1 cellular context compared by ENCODE assay signal in the genomic region with DNA sequence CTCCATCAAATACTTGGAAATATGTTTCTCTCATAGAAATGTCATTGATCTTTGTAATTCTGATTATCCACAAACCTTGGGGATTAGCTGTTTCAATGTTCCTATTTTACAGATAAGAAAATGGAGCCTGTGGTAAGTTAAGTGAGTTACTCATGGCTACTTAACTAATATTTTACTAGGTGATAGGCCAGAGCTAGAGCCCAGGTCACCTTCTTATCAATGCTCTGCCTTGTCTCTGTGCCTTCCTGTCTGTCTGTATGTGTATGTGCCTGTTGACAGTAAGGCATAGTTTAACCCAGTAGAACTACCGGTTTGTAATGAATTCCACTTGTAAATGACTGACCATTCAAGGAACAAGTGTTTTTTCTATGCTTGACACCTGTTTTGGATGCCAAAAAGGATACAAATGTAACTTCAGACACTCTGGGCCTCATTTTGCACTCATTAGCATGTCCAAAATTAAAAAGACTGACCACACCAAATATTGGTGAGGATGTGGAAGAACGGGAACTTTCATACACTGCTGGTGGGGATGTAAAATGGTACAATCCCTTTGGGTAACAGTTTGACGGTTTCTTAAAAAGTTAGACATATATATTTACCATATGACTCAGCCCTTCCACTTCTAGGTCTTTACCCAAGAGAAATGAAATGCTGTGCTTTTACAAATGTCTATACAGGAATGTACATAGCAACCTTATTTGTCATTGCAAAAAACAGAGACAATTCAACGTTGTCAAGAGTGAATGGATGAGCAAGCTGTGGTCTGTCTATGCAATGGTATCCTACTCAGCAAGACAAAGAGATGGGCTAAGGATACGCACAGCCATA.
TF ChIP-seq lines count a peak whose summit lies in the region.

No MANE protein-coding gene starts in this region.

TF ChIP-seq in HepG2, 621 proteins besides CTCF, POLR2A, EP300 and RAD21 (continued from another document and continues in another):
- TF ChIP-seq ZNF569 (CRISPR knock-in tag; IDR thresholded peaks at IDR 0.05; ENCODE audit: borderline replicate concordance) (peak; percentile 81; the same call in 1 of the 2 replicates), ZNF382 (CRISPR knock-in tag; IDR thresholded peaks at IDR 0.05; ENCODE audit: borderline replicate concordance) (no peak), SOX13 (IDR thresholded peaks at IDR 0.05) (no peak), SOX13 (CRISPR knock-in tag; conservative IDR thresholded peaks at IDR 0.05 in 1 of 2, IDR thresholded peaks at IDR 0.05 in 1 of 2) (peak in 1 of 2 experiments; percentile 65; a peak in 1 of 4 replicates), JUN (CRISPR knock-in tag; IDR thresholded peaks at IDR 0.05) (0 out of 2 replicates have a peak, but pooled peaks have one; percentile 33), ZC3H4 (CRISPR knock-in tag; IDR thresholded peaks at IDR 0.05; ENCODE audit: borderline replicate concordance) (no peak), SAP130 (CRISPR knock-in tag; IDR thresholded peaks at IDR 0.05; ENCODE audit: low read depth) (peak; percentile 71), ADNP (CRISPR knock-in tag; IDR thresholded peaks at IDR 0.05) (no peak; the same call in 1 of the 2 replicates), HOXA9 (CRISPR knock-in tag; IDR thresholded peaks at IDR 0.05; ENCODE audit: borderline replicate concordance) (no peak), ZNF598 (CRISPR knock-in tag; IDR thresholded peaks at IDR 0.05; ENCODE audit: borderline replicate concordance) (no peak), TCF7 (IDR thresholded peaks at IDR 0.05; ENCODE audit: low read depth) (peak; percentile 9; the same call in 1 of the 2 replicates), TEAD2 (CRISPR knock-in tag; IDR thresholded peaks at IDR 0.05) (no peak), ESRRA (CRISPR knock-in tag; IDR thresholded peaks at IDR 0.05; ENCODE audit: low read depth) (peak; percentile 59; the same call in 1 of the 2 replicates), HMG20A (CRISPR knock-in tag; IDR thresholded peaks at IDR 0.05; ENCODE audit: borderline replicate concordance) (peak; percentile 82; the same call in 1 of the 2 replicates), ZNF709 (CRISPR knock-in tag; IDR thresholded peaks at IDR 0.05) (no peak), MXI1 (IDR thresholded peaks at IDR 0.05; ENCODE audit: borderline replicate concordance, low read depth, low read length) (peak; percentile 17; the same call in 1 of the 3 replicates), ZKSCAN5 (CRISPR knock-in tag; IDR thresholded peaks at IDR 0.05) (no peak), RFX3 (CRISPR knock-in tag; IDR thresholded peaks at IDR 0.05) (peak; percentile 81), ZMYM3 (CRISPR knock-in tag; IDR thresholded peaks at IDR 0.05) (peak; percentile 71; the same call in 1 of the 2 replicates), ZNF724P (CRISPR knock-in tag; IDR thresholded peaks at IDR 0.05; ENCODE audit: borderline replicate concordance) (no peak), ATAD3A (CRISPR knock-in tag; IDR thresholded peaks at IDR 0.05) (no peak), PRMT3 (CRISPR knock-in tag; IDR thresholded peaks at IDR 0.05; ENCODE audit: borderline replicate concordance, low read depth) (no peak), YEATS2 (CRISPR knock-in tag; IDR thresholded peaks at IDR 0.05; ENCODE audit: borderline replicate concordance) (no peak; the same call in 1 of the 2 replicates), ZNF563 (CRISPR knock-in tag; IDR thresholded peaks at IDR 0.05) (no peak), IKZF1 (IDR thresholded peaks at IDR 0.05) (no peak), KAT7 (CRISPR knock-in tag; IDR thresholded peaks at IDR 0.05; ENCODE audit: borderline replicate concordance) (no peak), HCFC1 (IDR thresholded peaks at IDR 0.05; ENCODE audit: low read depth, low read length) (no peak), ZNF138 (CRISPR knock-in tag; IDR thresholded peaks at IDR 0.05; ENCODE audit: low read depth) (no peak), ZNF263 (CRISPR knock-in tag; IDR thresholded peaks at IDR 0.05) (no peak), ZBTB38 (CRISPR knock-in tag; IDR thresholded peaks at IDR 0.05) (no peak), LCORL (IDR thresholded peaks at IDR 0.05) (no peak), LCORL (CRISPR knock-in tag; IDR thresholded peaks at IDR 0.05) (peak; percentile 47; the same call in 1 of the 2 replicates), MATR3 (CRISPR knock-in tag; IDR thresholded peaks at IDR 0.05) (no peak), HHEX (CRISPR knock-in tag; IDR thresholded peaks at IDR 0.05) (peak; percentile 22; the same call in 1 of the 2 replicates), ZNF782 (CRISPR knock-in tag; IDR thresholded peaks at IDR 0.05; ENCODE audit: borderline replicate concordance) (no peak), ZNF776 (CRISPR knock-in tag; IDR thresholded peaks at IDR 0.05) (no peak), SMARCE1 (IDR thresholded peaks at IDR 0.05; ENCODE audit: borderline replicate concordance) (0 out of 2 replicates have a peak, but pooled peaks have one; percentile 26)
- TF ChIP-seq, protein P1, sequence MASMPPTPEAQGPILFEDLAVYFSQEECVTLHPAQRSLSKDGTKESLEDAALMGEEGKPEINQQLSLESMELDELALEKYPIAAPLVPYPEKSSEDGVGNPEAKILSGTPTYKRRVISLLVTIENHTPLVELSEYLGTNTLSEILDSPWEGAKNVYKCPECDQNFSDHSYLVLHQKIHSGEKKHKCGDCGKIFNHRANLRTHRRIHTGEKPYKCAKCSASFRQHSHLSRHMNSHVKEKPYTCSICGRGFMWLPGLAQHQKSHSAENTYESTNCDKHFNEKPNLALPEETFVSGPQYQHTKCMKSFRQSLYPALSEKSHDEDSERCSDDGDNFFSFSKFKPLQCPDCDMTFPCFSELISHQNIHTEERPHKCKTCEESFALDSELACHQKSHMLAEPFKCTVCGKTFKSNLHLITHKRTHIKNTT (CRISPR knock-in tag; IDR thresholded peaks at IDR 0.05) = no peak
- TF ChIP-seq, protein P2, sequence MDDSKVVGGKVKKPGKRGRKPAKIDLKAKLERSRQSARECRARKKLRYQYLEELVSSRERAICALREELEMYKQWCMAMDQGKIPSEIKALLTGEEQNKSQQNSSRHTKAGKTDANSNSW (CRISPR knock-in tag; IDR thresholded peaks at IDR 0.05; ENCODE audit: borderline replicate concordance) = no peak
- TF ChIP-seq, protein P3, sequence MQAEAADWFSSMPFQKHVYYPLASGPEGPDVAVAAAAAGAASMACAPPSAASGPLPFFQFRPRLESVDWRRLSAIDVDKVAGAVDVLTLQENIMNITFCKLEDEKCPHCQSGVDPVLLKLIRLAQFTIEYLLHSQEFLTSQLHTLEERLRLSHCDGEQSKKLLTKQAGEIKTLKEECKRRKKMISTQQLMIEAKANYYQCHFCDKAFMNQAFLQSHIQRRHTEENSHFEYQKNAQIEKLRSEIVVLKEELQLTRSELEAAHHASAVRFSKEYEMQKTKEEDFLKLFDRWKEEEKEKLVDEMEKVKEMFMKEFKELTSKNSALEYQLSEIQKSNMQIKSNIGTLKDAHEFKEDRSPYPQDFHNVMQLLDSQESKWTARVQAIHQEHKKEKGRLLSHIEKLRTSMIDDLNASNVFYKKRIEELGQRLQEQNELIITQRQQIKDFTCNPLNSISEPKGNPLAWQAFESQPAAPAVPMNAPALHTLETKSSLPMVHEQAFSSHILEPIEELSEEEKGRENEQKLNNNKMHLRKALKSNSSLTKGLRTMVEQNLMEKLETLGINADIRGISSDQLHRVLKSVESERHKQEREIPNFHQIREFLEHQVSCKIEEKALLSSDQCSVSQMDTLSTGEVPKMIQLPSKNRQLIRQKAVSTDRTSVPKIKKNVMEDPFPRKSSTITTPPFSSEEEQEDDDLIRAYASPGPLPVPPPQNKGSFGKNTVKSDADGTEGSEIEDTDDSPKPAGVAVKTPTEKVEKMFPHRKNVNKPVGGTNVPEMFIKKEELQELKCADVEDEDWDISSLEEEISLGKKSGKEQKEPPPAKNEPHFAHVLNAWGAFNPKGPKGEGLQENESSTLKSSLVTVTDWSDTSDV (CRISPR knock-in tag; IDR thresholded peaks at IDR 0.05) = no peak
- TF ChIP-seq, protein P4, sequence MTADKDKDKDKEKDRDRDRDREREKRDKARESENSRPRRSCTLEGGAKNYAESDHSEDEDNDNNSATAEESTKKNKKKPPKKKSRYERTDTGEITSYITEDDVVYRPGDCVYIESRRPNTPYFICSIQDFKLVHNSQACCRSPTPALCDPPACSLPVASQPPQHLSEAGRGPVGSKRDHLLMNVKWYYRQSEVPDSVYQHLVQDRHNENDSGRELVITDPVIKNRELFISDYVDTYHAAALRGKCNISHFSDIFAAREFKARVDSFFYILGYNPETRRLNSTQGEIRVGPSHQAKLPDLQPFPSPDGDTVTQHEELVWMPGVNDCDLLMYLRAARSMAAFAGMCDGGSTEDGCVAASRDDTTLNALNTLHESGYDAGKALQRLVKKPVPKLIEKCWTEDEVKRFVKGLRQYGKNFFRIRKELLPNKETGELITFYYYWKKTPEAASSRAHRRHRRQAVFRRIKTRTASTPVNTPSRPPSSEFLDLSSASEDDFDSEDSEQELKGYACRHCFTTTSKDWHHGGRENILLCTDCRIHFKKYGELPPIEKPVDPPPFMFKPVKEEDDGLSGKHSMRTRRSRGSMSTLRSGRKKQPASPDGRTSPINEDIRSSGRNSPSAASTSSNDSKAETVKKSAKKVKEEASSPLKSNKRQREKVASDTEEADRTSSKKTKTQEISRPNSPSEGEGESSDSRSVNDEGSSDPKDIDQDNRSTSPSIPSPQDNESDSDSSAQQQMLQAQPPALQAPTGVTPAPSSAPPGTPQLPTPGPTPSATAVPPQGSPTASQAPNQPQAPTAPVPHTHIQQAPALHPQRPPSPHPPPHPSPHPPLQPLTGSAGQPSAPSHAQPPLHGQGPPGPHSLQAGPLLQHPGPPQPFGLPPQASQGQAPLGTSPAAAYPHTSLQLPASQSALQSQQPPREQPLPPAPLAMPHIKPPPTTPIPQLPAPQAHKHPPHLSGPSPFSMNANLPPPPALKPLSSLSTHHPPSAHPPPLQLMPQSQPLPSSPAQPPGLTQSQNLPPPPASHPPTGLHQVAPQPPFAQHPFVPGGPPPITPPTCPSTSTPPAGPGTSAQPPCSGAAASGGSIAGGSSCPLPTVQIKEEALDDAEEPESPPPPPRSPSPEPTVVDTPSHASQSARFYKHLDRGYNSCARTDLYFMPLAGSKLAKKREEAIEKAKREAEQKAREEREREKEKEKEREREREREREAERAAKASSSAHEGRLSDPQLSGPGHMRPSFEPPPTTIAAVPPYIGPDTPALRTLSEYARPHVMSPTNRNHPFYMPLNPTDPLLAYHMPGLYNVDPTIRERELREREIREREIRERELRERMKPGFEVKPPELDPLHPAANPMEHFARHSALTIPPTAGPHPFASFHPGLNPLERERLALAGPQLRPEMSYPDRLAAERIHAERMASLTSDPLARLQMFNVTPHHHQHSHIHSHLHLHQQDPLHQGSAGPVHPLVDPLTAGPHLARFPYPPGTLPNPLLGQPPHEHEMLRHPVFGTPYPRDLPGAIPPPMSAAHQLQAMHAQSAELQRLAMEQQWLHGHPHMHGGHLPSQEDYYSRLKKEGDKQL (CRISPR knock-in tag; IDR thresholded peaks at IDR 0.05; ENCODE audit: low read depth) = no peak; the same call in 1 of the 2 replicates
- TF ChIP-seq, protein P5, sequence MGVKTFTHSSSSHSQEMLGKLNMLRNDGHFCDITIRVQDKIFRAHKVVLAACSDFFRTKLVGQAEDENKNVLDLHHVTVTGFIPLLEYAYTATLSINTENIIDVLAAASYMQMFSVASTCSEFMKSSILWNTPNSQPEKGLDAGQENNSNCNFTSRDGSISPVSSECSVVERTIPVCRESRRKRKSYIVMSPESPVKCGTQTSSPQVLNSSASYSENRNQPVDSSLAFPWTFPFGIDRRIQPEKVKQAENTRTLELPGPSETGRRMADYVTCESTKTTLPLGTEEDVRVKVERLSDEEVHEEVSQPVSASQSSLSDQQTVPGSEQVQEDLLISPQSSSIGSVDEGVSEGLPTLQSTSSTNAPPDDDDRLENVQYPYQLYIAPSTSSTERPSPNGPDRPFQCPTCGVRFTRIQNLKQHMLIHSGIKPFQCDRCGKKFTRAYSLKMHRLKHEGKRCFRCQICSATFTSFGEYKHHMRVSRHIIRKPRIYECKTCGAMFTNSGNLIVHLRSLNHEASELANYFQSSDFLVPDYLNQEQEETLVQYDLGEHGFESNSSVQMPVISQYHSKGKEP (CRISPR knock-in tag; IDR thresholded peaks at IDR 0.05) = no peak
- TF ChIP-seq, protein P6, sequence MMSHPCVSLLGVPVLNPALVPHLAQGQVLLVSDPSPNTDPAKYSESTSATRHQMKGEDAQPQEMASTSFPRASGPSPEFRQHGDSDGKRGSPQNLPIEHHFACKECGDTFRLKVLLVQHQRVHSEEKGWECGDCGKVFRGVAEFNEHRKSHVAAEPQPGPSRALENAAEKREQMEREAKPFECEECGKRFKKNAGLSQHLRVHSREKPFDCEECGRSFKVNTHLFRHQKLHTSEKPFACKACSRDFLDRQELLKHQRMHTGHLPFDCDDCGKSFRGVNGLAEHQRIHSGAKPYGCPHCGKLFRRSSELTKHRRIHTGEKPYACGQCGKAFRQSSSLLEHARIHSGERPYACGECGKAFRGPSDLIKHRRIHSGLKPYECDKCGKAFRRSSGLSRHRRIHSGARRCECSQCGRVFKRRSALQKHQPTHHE (CRISPR knock-in tag; IDR thresholded peaks at IDR 0.05; ENCODE audit: borderline replicate concordance) = no peak; the same call in 1 of the 2 replicates
- TF ChIP-seq, protein P7, sequence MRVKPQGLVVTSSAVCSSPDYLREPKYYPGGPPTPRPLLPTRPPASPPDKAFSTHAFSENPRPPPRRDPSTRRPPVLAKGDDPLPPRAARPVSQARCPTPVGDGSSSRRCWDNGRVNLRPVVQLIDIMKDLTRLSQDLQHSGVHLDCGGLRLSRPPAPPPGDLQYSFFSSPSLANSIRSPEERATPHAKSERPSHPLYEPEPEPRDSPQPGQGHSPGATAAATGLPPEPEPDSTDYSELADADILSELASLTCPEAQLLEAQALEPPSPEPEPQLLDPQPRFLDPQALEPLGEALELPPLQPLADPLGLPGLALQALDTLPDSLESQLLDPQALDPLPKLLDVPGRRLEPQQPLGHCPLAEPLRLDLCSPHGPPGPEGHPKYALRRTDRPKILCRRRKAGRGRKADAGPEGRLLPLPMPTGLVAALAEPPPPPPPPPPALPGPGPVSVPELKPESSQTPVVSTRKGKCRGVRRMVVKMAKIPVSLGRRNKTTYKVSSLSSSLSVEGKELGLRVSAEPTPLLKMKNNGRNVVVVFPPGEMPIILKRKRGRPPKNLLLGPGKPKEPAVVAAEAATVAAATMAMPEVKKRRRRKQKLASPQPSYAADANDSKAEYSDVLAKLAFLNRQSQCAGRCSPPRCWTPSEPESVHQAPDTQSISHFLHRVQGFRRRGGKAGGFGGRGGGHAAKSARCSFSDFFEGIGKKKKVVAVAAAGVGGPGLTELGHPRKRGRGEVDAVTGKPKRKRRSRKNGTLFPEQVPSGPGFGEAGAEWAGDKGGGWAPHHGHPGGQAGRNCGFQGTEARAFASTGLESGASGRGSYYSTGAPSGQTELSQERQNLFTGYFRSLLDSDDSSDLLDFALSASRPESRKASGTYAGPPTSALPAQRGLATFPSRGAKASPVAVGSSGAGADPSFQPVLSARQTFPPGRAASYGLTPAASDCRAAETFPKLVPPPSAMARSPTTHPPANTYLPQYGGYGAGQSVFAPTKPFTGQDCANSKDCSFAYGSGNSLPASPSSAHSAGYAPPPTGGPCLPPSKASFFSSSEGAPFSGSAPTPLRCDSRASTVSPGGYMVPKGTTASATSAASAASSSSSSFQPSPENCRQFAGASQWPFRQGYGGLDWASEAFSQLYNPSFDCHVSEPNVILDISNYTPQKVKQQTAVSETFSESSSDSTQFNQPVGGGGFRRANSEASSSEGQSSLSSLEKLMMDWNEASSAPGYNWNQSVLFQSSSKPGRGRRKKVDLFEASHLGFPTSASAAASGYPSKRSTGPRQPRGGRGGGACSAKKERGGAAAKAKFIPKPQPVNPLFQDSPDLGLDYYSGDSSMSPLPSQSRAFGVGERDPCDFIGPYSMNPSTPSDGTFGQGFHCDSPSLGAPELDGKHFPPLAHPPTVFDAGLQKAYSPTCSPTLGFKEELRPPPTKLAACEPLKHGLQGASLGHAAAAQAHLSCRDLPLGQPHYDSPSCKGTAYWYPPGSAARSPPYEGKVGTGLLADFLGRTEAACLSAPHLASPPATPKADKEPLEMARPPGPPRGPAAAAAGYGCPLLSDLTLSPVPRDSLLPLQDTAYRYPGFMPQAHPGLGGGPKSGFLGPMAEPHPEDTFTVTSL (CRISPR knock-in tag; IDR thresholded peaks at IDR 0.05; ENCODE audit: borderline replicate concordance) = peak; percentile 92
